Comparison of ENCODE assay signal across 1 cellular context in the genomic region with DNA sequence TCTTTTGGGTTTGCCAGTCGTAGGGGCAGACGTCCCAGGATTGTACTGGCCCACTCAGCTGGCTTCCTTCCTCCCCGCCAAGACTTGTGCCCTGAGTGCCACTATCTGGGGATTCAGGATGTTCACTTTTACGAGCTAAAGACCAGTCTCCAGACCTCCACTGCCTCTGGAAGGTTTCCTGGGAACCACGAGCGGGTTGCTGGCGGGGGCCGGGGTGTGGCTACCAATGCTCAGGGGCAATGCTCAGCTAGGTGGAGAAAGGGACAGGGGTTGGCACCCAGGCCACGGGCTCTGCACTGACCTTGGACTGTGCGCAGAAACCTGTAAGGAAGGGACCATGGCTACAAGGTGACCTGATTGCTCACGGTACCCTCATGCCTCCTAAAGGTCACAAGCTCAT.
TF ChIP-seq lines count a peak whose summit lies in the region.

No MANE protein-coding gene starts in this region.

TF ChIP-seq in K562, 482 proteins besides CTCF, POLR2A, EP300 and RAD21:
- TF ChIP-seq SFPQ (IDR thresholded peaks at IDR 0.05; ENCODE audit: low read depth, low read length), result no peak
- TF ChIP-seq NCOR1 (IDR thresholded peaks at IDR 0.05), result no peak
- no peak for TF ChIP-seq CBX1 (IDR thresholded peaks at IDR 0.05; ENCODE audit: low read depth)
- TF ChIP-seq CREBBP (IDR thresholded peaks at IDR 0.05; ENCODE audit: low read depth, low read length), result no peak
- TF ChIP-seq ZNF695 (CRISPR knock-in tag; IDR thresholded peaks at IDR 0.05), result no peak
- no peak for TF ChIP-seq RBFOX2 (IDR thresholded peaks at IDR 0.05; ENCODE audit: low read depth, low read length)
- TF ChIP-seq E2F3 (CRISPR knock-in tag; IDR thresholded peaks at IDR 0.05), result no peak
- TF ChIP-seq TGIF2 (CRISPR knock-in tag; IDR thresholded peaks at IDR 0.05), result no peak
- TF ChIP-seq BCOR (IDR thresholded peaks at IDR 0.05), result no peak
- no peak for TF ChIP-seq SRF (CRISPR knock-in tag; IDR thresholded peaks at IDR 0.05)
- TF ChIP-seq IRF1 (CRISPR knock-in tag; IDR thresholded peaks at IDR 0.05; ENCODE audit: borderline replicate concordance), result no peak
- TF ChIP-seq HLTF (IDR thresholded peaks at IDR 0.05), result no peak
- TF ChIP-seq ZNF175 (CRISPR knock-in tag; IDR thresholded peaks at IDR 0.05; ENCODE audit: low read depth), result no peak
- no peak for TF ChIP-seq EGR1 (conservative IDR thresholded peaks at IDR 0.05)
- no peak for TF ChIP-seq GABPA (tag; conservative IDR thresholded peaks at IDR 0.05; ENCODE audit: low read depth)
